Comparison of ENCODE assay signal across 13 cellular contexts in the genomic region with DNA sequence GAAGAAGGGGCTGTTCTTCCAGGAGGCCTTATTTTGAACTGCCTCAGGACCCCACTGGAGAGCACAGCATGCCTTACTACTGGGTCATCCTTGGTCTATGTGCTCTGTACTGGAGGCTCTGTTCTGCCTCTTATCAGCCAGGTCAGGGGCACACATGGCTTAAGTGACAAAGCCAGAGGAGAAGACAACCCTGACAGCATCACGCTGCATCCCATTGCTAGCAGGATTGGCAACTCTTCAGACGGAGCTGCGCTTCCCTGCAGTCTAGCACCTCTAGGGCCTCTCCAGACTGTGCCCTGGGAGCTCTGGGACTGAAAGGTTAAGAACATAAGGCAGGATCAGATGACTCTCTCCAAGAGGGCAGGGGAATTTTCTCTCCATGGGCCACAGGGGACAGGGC. TPM values are rescaled to one million over a fixed set of nuclear protein-coding genes. Genes with fewer than 3 reads are reported as not detected.
A peak's percentile ranks its signal among the peaks of the same experiment; 100 is the strongest.
DNase-seq lines count a peak whose midpoint lies in the region; FAIRE-seq and TF ChIP-seq lines count a peak whose summit lies in the region.
"Had no signal": no experiment of that assay in that cellular context is flagged by ENCODE, and none has a peak within 500 bp of the region (broad histone marks: within the 10 kb centered on the region; RNA-seq: fewer than 3 reads in every experiment).

No MANE protein-coding gene starts in this region.

- TF ChIP-seq CTCF in astrocyte (IDR thresholded peaks at IDR 0.05; ENCODE audit: insufficient read depth, low read depth, low read length): no peak
- TF ChIP-seq CTCF in prostate gland (IDR thresholded peaks at IDR 0.05): no peak

- no peak for DNase-seq in activated naive CD4-positive, alpha-beta T cell treated with anti-CD3 and anti-CD28 coated beads for 36 hours
- DNase-seq in activated naive CD4-positive, alpha-beta T cell (lab: John Stamatoyannopoulos, UW): no peak
- DNase-seq in astrocyte (ENCODE audit: low read depth): no peak
- DNase-seq in mesenteric fat pad (ENCODE audit: low spot score): peak; percentile 60
- DNase-seq in prostate gland (ENCODE audit: low spot score): no peak
- no peak for DNase-seq in NCI-H1436 (lab: John Stamatoyannopoulos, UW)
- DNase-seq in NCI-H774 (lab: John Stamatoyannopoulos, UW): no peak
- DNase-seq: activated T-cell treated with anti-CD3 and anti-CD28 coated beads for 4 hours, GM23248, hippocampal formation had no signal

- H3K4me1 ChIP-seq in astrocyte (ENCODE audit: insufficient read depth, low read length) (peaks cover 2% of the 10 kb centered on the region), stomach smooth muscle (ENCODE audit: control insufficient read depth, insufficient read depth, low read length) (peaks cover 39% of the 10 kb centered on the region), prostate gland (replicated peaks) (no peaks in the 10 kb centered on the region)

- no peak for FAIRE-seq in astrocyte (lab: Jason Lieb, UNC)

- peak overlapping the region; percentile 60 for H3K27ac Mint-ChIP-seq in activated naive CD4-positive, alpha-beta T cell treated with anti-CD3 and anti-CD28 coated beads for 36 hours
- peak overlapping the region; percentile 14 for H3K27ac Mint-ChIP-seq in astrocyte (ENCODE audit: unreplicated experiment)
- H3K27ac Mint-ChIP-seq: dendritic cell treated with granulocyte-macrophage colony-stimulating factor and Interleukin-4, amounts not matched to agents 40 ng/mL and 50 ng/mL, for 4 days had no signal

- peaks cover 18% of the 10 kb centered on the region for H3K4me1 Mint-ChIP-seq in activated naive CD4-positive, alpha-beta T cell treated with anti-CD3 and anti-CD28 coated beads for 36 hours (ENCODE audit: low read depth)
- peaks cover 44% of the 10 kb centered on the region for H3K4me1 Mint-ChIP-seq in astrocyte (ENCODE audit: low read depth, unreplicated experiment)

- H3K9me3 Mint-ChIP-seq in activated naive CD4-positive, alpha-beta T cell treated with anti-CD3 and anti-CD28 coated beads for 36 hours: no peaks in the 10 kb centered on the region
- H3K9me3 Mint-ChIP-seq in astrocyte (ENCODE audit: unreplicated experiment): no peaks in the 10 kb centered on the region
- H3K9me3 Mint-ChIP-seq: dendritic cell treated with granulocyte-macrophage colony-stimulating factor and Interleukin-4, amounts not matched to agents 40 ng/mL and 50 ng/mL, for 4 days had no signal

- no peak overlapping the region for H3K4me3 ChIP-seq in astrocyte (ENCODE audit: insufficient read depth, low read depth, low read length)
- no peak overlapping the region for H3K4me3 ChIP-seq in stomach smooth muscle (ENCODE audit: low read length in 2 of 2)
- H3K4me3 ChIP-seq in prostate gland: no peak overlapping the region
- H3K4me3 ChIP-seq: ascending aorta, GM23248 had no signal

- no peak overlapping the region for H3K4me3 Mint-ChIP-seq in activated naive CD4-positive, alpha-beta T cell treated with anti-CD3 and anti-CD28 coated beads for 36 hours
- H3K4me3 Mint-ChIP-seq in astrocyte (ENCODE audit: unreplicated experiment): peak overlapping the region; percentile 31
- H3K4me3 Mint-ChIP-seq: dendritic cell treated with granulocyte-macrophage colony-stimulating factor and Interleukin-4, amounts not matched to agents 40 ng/mL and 50 ng/mL, for 4 days had no signal

- no peaks in the 10 kb centered on the region for H3K79me2 ChIP-seq in astrocyte (ENCODE audit: insufficient read depth, low read length)

- peaks cover 70% of the 10 kb centered on the region for H3K36me3 Mint-ChIP-seq in activated naive CD4-positive, alpha-beta T cell treated with anti-CD3 and anti-CD28 coated beads for 36 hours (ENCODE audit: low read depth)
- H3K36me3 Mint-ChIP-seq in astrocyte (ENCODE audit: low read depth, unreplicated experiment): peaks cover 31% of the 10 kb centered on the region

- CTCF ChIA-PET in activated naive CD4-positive, alpha-beta T cell treated with anti-CD3 and anti-CD28 coated beads for 36 hours (lab: Charles Lee): interaction anchor here (1.2 kb wide), 1 partner anchor 27 kb away, joined by 5 read pairs; no protein-coding TSS in a partner anchor

- no peak for TF ChIP-seq POLR2A in prostate gland (IDR thresholded peaks at IDR 0.05)

- no peaks in the 10 kb centered on the region for H3K36me3 ChIP-seq in astrocyte (ENCODE audit: insufficient read depth, low read length)
- H3K36me3 ChIP-seq in stomach smooth muscle (ENCODE audit: control insufficient read depth in 2 of 2, insufficient read depth in 2 of 2, low read length in 2 of 2): peaks cover 26 to 34% of the 10 kb centered on the region in 2 donors
- H3K36me3 ChIP-seq in prostate gland: no peaks in the 10 kb centered on the region

- H3K27ac ChIP-seq in astrocyte (ENCODE audit: low read depth, low read length): no peak overlapping the region
- H3K27ac ChIP-seq in stomach smooth muscle (ENCODE audit: low read length): peak overlapping the region; percentile 69
- peak overlapping the region in 1 of 2 donors; percentile 39 for H3K27ac ChIP-seq in prostate gland
- H3K27ac ChIP-seq: ascending aorta, GM23248 had no signal

- H4K20me1 ChIP-seq in astrocyte (ENCODE audit: insufficient read depth, low read length): no peaks in the 10 kb centered on the region

- H3K27me3 ChIP-seq in astrocyte (ENCODE audit: insufficient read depth, low read length) (peaks cover 3% of the 10 kb centered on the region), stomach smooth muscle (ENCODE audit: control insufficient read depth in 1 of 2, insufficient read depth in 2 of 2, low read length in 2 of 2) (no peaks in the 10 kb centered on the region), prostate gland (replicated peaks; ENCODE audit: insufficient read depth) (no peaks in the 10 kb centered on the region)
- H3K27me3 ChIP-seq: ascending aorta had no signal

- no peak overlapping the region for H3K4me2 ChIP-seq in astrocyte (ENCODE audit: low read length)

- H3K9ac ChIP-seq in astrocyte (ENCODE audit: low read length): no peak overlapping the region
- no peak overlapping the region for H3K9ac ChIP-seq in stomach smooth muscle (ENCODE audit: low read length in 2 of 2)
- H3K9ac ChIP-seq: GM23248 had no signal

- H3K27me3 Mint-ChIP-seq in activated naive CD4-positive, alpha-beta T cell treated with anti-CD3 and anti-CD28 coated beads for 36 hours (ENCODE audit: low read depth): no peaks in the 10 kb centered on the region
- no peaks in the 10 kb centered on the region for H3K27me3 Mint-ChIP-seq in astrocyte (ENCODE audit: low read depth, unreplicated experiment)
- H3K27me3 Mint-ChIP-seq: dendritic cell treated with granulocyte-macrophage colony-stimulating factor and Interleukin-4, amounts not matched to agents 40 ng/mL and 50 ng/mL, for 4 days had no signal

- no peak overlapping the region for H2AFZ ChIP-seq in astrocyte (ENCODE audit: low read depth, low read length)
- H2AFZ ChIP-seq: GM23248 had no signal

- intact Hi-C loops in activated naive CD4-positive, alpha-beta T cell treated with anti-CD3 and anti-CD28 coated beads for 36 hours (cut with micrococcal nuclease): no loop called here
- intact Hi-C loops in prostate gland (cut with DNase I): no loop called here

- H3K9me3 ChIP-seq in astrocyte (ENCODE audit: insufficient read depth, low read depth, low read length) (no peaks in the 10 kb centered on the region), stomach smooth muscle (ENCODE audit: control insufficient read depth in 2 of 2, low read length in 2 of 2) (no peaks in the 10 kb centered on the region), prostate gland (no peaks in the 10 kb centered on the region)
- H3K9me3 ChIP-seq: ascending aorta had no signal

- WGBS in prostate gland: 69% methylated on average over 3 of the region's 3 CpGs

RNA-seq across cellular contexts. Expression of a gene that starts 17.3 kb away (rescaled TPM):
- 10 to 100 TPM; 10.3 to 12.8 TPM for total RNA-seq in activated naive CD4-positive, alpha-beta T cell treated with anti-CD3 and anti-CD28 coated beads for 36 hours
- total RNA-seq in astrocyte (91.7 and 95.4 TPM in 2 replicates), mesenteric fat pad (13.8 TPM), prostate gland (1 to 10 TPM; 1.9 to 6.6 TPM)

RNA-seq across cellular contexts. Expression of a gene that starts 30.2 kb away (rescaled TPM):
- total RNA-seq in activated naive CD4-positive, alpha-beta T cell treated with anti-CD3 and anti-CD28 coated beads for 36 hours: 100 to 1,000 TPM; 486 to 497 TPM
- 607 and 726 TPM in 2 replicates for total RNA-seq in astrocyte
- 93.0 TPM for total RNA-seq in mesenteric fat pad
- total RNA-seq in prostate gland: 10 to 100 TPM; 31.6 to 46.1 TPM
